24 cellular contexts compared by ENCODE assay signal in the genomic region with DNA sequence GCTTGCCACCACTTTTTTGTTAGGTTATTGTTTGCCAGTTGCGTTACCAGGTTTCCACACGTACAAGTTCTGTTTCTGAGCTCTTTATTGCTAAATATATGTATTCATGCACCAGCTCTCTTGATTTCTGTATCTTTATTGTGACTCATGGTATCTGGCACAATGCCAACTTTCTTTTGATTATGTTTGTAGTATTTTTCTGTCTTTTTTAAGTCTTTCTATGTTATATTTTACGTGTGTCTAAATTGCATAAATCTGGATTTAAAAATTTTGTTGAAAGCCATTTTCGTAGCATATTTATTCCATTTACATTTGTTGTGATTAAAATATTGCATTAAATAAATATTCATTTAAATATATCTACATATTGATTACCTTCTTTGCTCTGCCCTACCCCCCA.
DNase-seq lines count a peak whose midpoint lies in the region; ATAC-seq, FAIRE-seq and TF ChIP-seq lines count a peak whose summit lies in the region.
"Had no signal": no experiment of that assay in that cellular context is flagged by ENCODE, and none has a peak within 500 bp of the region (broad histone marks: within the 10 kb centered on the region; RNA-seq: fewer than 3 reads in every experiment).

No MANE protein-coding gene starts in this region.

- no peak overlapping the region for H3K18ac ChIP-seq in IMR-90 (ENCODE audit: low read depth, low read length)

- H2BK20ac ChIP-seq in IMR-90 (ENCODE audit: low read depth, low read length) = no peak overlapping the region

- H3K23ac ChIP-seq in IMR-90 (ENCODE audit: low read depth, low read length) = no peak overlapping the region

- peaks cover 6% of the 10 kb centered on the region for H3K36me3 ChIP-seq in A673 (ENCODE audit: insufficient read depth, low read length, poor library complexity, severe bottlenecking)
- H3K36me3 ChIP-seq in IMR-90 (ENCODE audit: control insufficient read depth, insufficient read depth, low read length) = no peaks in the 10 kb centered on the region
- no peaks in the 10 kb centered on the region for H3K36me3 ChIP-seq in GM12878 (ENCODE audit: control insufficient read depth in 2 of 2, insufficient read depth in 2 of 2, low read length in 1 of 2)
- H3K36me3 ChIP-seq: cardiac muscle cell, heart left ventricle, tibial nerve had no signal

- dilution Hi-C loops in IMR-90 (cut with HindIII; ENCODE audit: low sequenced_read_pairs, unreplicated experiment) = no loop called here

- H3K27me3 ChIP-seq in A673 (replicated peaks; ENCODE audit: insufficient read depth, low read depth, low read length, poor library complexity) = no peaks in the 10 kb centered on the region
- no peaks in the 10 kb centered on the region for H3K27me3 ChIP-seq in IMR-90 (ENCODE audit: control insufficient read depth, insufficient read depth, low read length)
- H3K27me3 ChIP-seq in GM12878 (replicated peaks in 1 of 2; ENCODE audit: control insufficient read depth in 2 of 2, insufficient read depth in 2 of 2, low read length in 1 of 2) = no peaks in the 10 kb centered on the region
- H3K27me3 ChIP-seq: cardiac muscle cell, heart left ventricle, tibial nerve had no signal

- H4K91ac ChIP-seq in IMR-90 (ENCODE audit: insufficient read depth, low read depth, low read length) = no peak overlapping the region

- peaks cover 14 to 30% of the 10 kb centered on the region in 2 experiments for H3K79me1 ChIP-seq in IMR-90 (ENCODE audit: low read depth in 1 of 2, low read length in 2 of 2)

- BruUV-seq in A673 (replicated peaks; lab: Mats Ljungman, UMichigan) (no TSS peak), IMR-90 (replicated peaks; lab: Mats Ljungman, UMichigan) (no TSS peak), GM12878 (replicated peaks; lab: Mats Ljungman, UMichigan) (no TSS peak)

- DNase-seq in A673 (ENCODE audit: low spot score) (peak; percentile 29), IMR-90 (peak; percentile 23), GM12878 (ENCODE audit: low read depth, low spot score) (no peak), fibroblast of pulmonary artery (ENCODE audit: low read depth) (peak; percentile 58), NCI-H524 (lab: John Stamatoyannopoulos, UW) (no peak), H54 (ENCODE audit: insufficient read length, low spot score) (no peak)
- no peak for DNase-seq in activated CD4-positive, alpha-beta T cell treated with anti-CD3 and anti-CD28 coated beads, Interleukin-2, amount 10 ng/mL, durations not matched to agents 7 days and 5 days
- DNase-seq: activated CD4-positive, CD25-positive, alpha-beta regulatory T cell treated with anti-CD3 and anti-CD28 coated beads, Interleukin-2, amount 50 U/mL, for 72 hours; activated naive CD8-positive, alpha-beta T cell treated with anti-CD3 and anti-CD28 coated beads for 36 hours; heart left ventricle; immature natural killer cell; NCI-H1436 treated with DMSO at 0.1 percent for 48 hours; NCI-H82; nucleus accumbens; stimulated activated naive B cell treated with anti-CD40 and anti-IgM and Interleukin-4, amounts not matched to agents 10 μg/mL and 1 μg/mL and 100 μg/mL, for 72 hours; T1000 had no signal

- no peaks in the 10 kb centered on the region for H3K27me3 Mint-ChIP-seq in activated CD4-positive, alpha-beta T cell treated with anti-CD3 and anti-CD28 coated beads, Interleukin-2, amount 10 ng/mL, durations not matched to agents 7 days and 5 days
- H3K27me3 Mint-ChIP-seq: activated naive CD8-positive, alpha-beta T cell treated with anti-CD3 and anti-CD28 coated beads for 36 hours; stimulated activated naive B cell treated with anti-CD40 and anti-IgM and Interleukin-4, amounts not matched to agents 10 μg/mL and 1 μg/mL and 100 μg/mL, for 72 hours had no signal

- peaks cover 11% of the 10 kb centered on the region; the same call in 1 of the 2 replicates for H4K20me1 ChIP-seq in IMR-90 (ENCODE audit: insufficient read depth, low read length)
- H4K20me1 ChIP-seq in GM12878 (ENCODE audit: control insufficient read depth, insufficient read depth) = no peaks in the 10 kb centered on the region

- H3K27ac ChIP-seq in A673 (ENCODE audit: low read depth, low read length, poor library complexity, severe bottlenecking) (no peak overlapping the region), IMR-90 (ENCODE audit: insufficient read depth, low read length) (no peak overlapping the region), GM12878 (ENCODE audit: control insufficient read depth, insufficient read depth) (no peak overlapping the region)
- H3K27ac ChIP-seq: cardiac muscle cell, heart left ventricle, tibial nerve had no signal

- no peak overlapping the region for H3K4me2 ChIP-seq in IMR-90 (ENCODE audit: low read depth, low read length)
- no peak overlapping the region for H3K4me2 ChIP-seq in GM12878 (ENCODE audit: control insufficient read depth, insufficient read depth)

- WGBS in IMR-90 (ENCODE audit: extremely low coverage in 2 of 2, insufficient read length in 1 of 2), 2 experiments = no CpG with 5 or more reads among the region's 4 CpGs
- WGBS in GM12878 (ENCODE audit: insufficient coverage, insufficient replicate concordance, low lambda C conversion rate, missing lambda C conversion rate) = 97% methylated on average over 4 of the region's 4 CpGs

- no peak overlapping the region for H2BK5ac ChIP-seq in IMR-90 (ENCODE audit: low read depth, low read length, poor library complexity, severe bottlenecking)

- no peak overlapping the region for H2AK9ac ChIP-seq in IMR-90 (replicated peaks; ENCODE audit: low read depth, low read length, poor library complexity)

- H2BK120ac ChIP-seq in IMR-90 (ENCODE audit: low read depth, low read length) = no peak overlapping the region

- TF ChIP-seq CTCF in A673 (conservative IDR thresholded peaks at IDR 0.05; ENCODE audit: low read depth, low read length) (no peak), IMR-90 (conservative IDR thresholded peaks at IDR 0.05; ENCODE audit: low read depth, low read length) (no peak), GM12878 (IDR thresholded peaks at IDR 0.05 in 2 of 3, conservative IDR thresholded peaks at IDR 0.05 in 1 of 3; ENCODE audit: control insufficient read depth in 2 of 3, extremely low read depth in 1 of 3, insufficient read depth in 1 of 3, low read depth in 3 of 3, low read length in 3 of 3) (no peak), fibroblast of pulmonary artery (IDR thresholded peaks at IDR 0.05; ENCODE audit: low read length, missing control alignments) (no peak)

- H3K4me3 ChIP-seq in A673 (ENCODE audit: low read depth, low read length, poor library complexity, severe bottlenecking) (no peak overlapping the region), IMR-90 (ENCODE audit: insufficient read depth, low read depth, low read length) (no peak overlapping the region), GM12878 (no peak overlapping the region), fibroblast of pulmonary artery (replicated peaks; ENCODE audit: low read depth, low read length) (no peak overlapping the region)
- H3K4me3 ChIP-seq: cardiac muscle cell, heart left ventricle, tibial nerve had no signal

- no peak overlapping the region for H3K4ac ChIP-seq in IMR-90 (ENCODE audit: low read depth, low read length)

- CTCF ChIA-PET in A673 (lab: Charles Lee) = no interaction called here
- CTCF ChIA-PET in IMR-90 (lab: Yijun Ruan, JAX) = no interaction called here
- CTCF ChIA-PET in GM12878 (lab: Yijun Ruan, JAX) = no interaction called here
- CTCF ChIA-PET in activated CD4-positive, alpha-beta T cell treated with anti-CD3 and anti-CD28 coated beads, Interleukin-2, amount 10 ng/mL, durations not matched to agents 7 days and 5 days (lab: Charles Lee) = interaction anchor here (0.7 to 1.1 kb wide), 3 partner anchors 11 to 1700 kb away, joined by 3 to 5 read pairs (median 3); no protein-coding TSS in a partner anchor

- H3K79me2 ChIP-seq in GM12878 (ENCODE audit: control insufficient read depth, insufficient read depth, low read length) = peaks cover 50% of the 10 kb centered on the region

- H3K4me3 Mint-ChIP-seq in activated CD4-positive, alpha-beta T cell treated with anti-CD3 and anti-CD28 coated beads, Interleukin-2, amount 10 ng/mL, durations not matched to agents 7 days and 5 days = no peak overlapping the region
- H3K4me3 Mint-ChIP-seq: activated naive CD8-positive, alpha-beta T cell treated with anti-CD3 and anti-CD28 coated beads for 36 hours; stimulated activated naive B cell treated with anti-CD40 and anti-IgM and Interleukin-4, amounts not matched to agents 10 μg/mL and 1 μg/mL and 100 μg/mL, for 72 hours had no signal

- TF ChIP-seq RAD21 in IMR-90 (IDR thresholded peaks at IDR 0.05; ENCODE audit: low read length) = no peak
- TF ChIP-seq RAD21 in GM12878 (IDR thresholded peaks at IDR 0.05; ENCODE audit: insufficient read depth, low read depth, low read length) = no peak

- H3K4me1 ChIP-seq in A673 (ENCODE audit: insufficient read depth, low read length, poor library complexity, severe bottlenecking) (peaks cover 3% of the 10 kb centered on the region), IMR-90 (ENCODE audit: control insufficient read depth, insufficient read depth, low read length) (peaks cover 1% of the 10 kb centered on the region; the same call in 1 of the 2 replicates), GM12878 (ENCODE audit: control insufficient read depth, insufficient read depth, low read length) (no peaks in the 10 kb centered on the region)

- H3K9me3 ChIP-seq in A673 (ENCODE audit: low read depth, low read length, poor library complexity, severe bottlenecking) (peaks cover 35% of the 10 kb centered on the region), IMR-90 (ENCODE audit: control insufficient read depth, insufficient read depth, low read length) (0 out of 2 replicates have a peak, but pooled peaks cover 4% of the 10 kb centered on the region), GM12878 (replicated peaks; ENCODE audit: control insufficient read depth, insufficient read depth, low read length) (peaks cover 16% of the 10 kb centered on the region; the same call in 2 of the 3 replicates)

- ATAC-seq in IMR-90 (ENCODE audit: low read depth) (no peak), GM12878 (no peak), GM18873 (IDR thresholded peaks at IDR 0.05; ENCODE audit: low FRiP score, unreplicated experiment) (no peak)
- ATAC-seq: esophagus mucosa; heart left ventricle; Panc1; sciatic nerve; stimulated activated naive B cell treated with anti-CD40 and anti-IgM and Interleukin-4, amounts not matched to agents 10 μg/mL and 1 μg/mL and 100 μg/mL, for 72 hours had no signal

- H2AFZ ChIP-seq in IMR-90 (replicated peaks; ENCODE audit: low read length, poor library complexity) (no peak overlapping the region), GM12878 (ENCODE audit: control insufficient read depth, low read depth, low read length) (no peak overlapping the region)

- peaks cover 11% of the 10 kb centered on the region for H3K4me1 Mint-ChIP-seq in activated CD4-positive, alpha-beta T cell treated with anti-CD3 and anti-CD28 coated beads, Interleukin-2, amount 10 ng/mL, durations not matched to agents 7 days and 5 days

- peaks cover 17% of the 10 kb centered on the region for H3K36me3 Mint-ChIP-seq in activated CD4-positive, alpha-beta T cell treated with anti-CD3 and anti-CD28 coated beads, Interleukin-2, amount 10 ng/mL, durations not matched to agents 7 days and 5 days (ENCODE audit: low read depth)

- FAIRE-seq in GM12878 (lab: Jason Lieb, UNC) = no peak
- no peak for FAIRE-seq in H54 (lab: Jason Lieb, UNC)
- FAIRE-seq: GM18507, HTR-8/SVneo had no signal

- H4K8ac ChIP-seq in IMR-90 (ENCODE audit: low read depth in 2 of 2, low read length in 2 of 2) = no peak overlapping the region

- SMC1A ChIA-PET in GM12878 (lab: Charles Lee; ENCODE audit: uncharacterized antibody, unreplicated experiment) = no interaction called here

- no peak overlapping the region for H2AK5ac ChIP-seq in IMR-90 (ENCODE audit: low read depth, low read length)

- intact Hi-C loops in A673 (cut with micrococcal nuclease; ENCODE audit: unreplicated experiment) = no loop called here
- intact Hi-C loops in IMR-90 (cut with micrococcal nuclease) = no loop called here
- intact Hi-C loops in GM12878 (cut with micrococcal nuclease; ENCODE audit: unreplicated experiment) = no loop called here

- no peak overlapping the region for H3K14ac ChIP-seq in IMR-90 (replicated peaks; ENCODE audit: low read depth, low read length)

- no peak for TF ChIP-seq EP300 in GM12878 (IDR thresholded peaks at IDR 0.05; ENCODE audit: borderline replicate concordance in 1 of 2, control insufficient read depth in 1 of 2, low read depth in 2 of 2, low read length in 2 of 2)

- no peak for TF ChIP-seq POLR2A in IMR-90 (IDR thresholded peaks at IDR 0.05; ENCODE audit: low read depth, low read length)
- no peak for TF ChIP-seq POLR2A in GM12878 (IDR thresholded peaks at IDR 0.05; ENCODE audit: low read depth, low read length)
- no peak for TF ChIP-seq POLR2A in H54 (IDR thresholded peaks at IDR 0.05; ENCODE audit: low read depth, low read length)

- H3K9me3 Mint-ChIP-seq in activated CD4-positive, alpha-beta T cell treated with anti-CD3 and anti-CD28 coated beads, Interleukin-2, amount 10 ng/mL, durations not matched to agents 7 days and 5 days = peaks cover 6% of the 10 kb centered on the region

- H3K27ac Mint-ChIP-seq in activated CD4-positive, alpha-beta T cell treated with anti-CD3 and anti-CD28 coated beads, Interleukin-2, amount 10 ng/mL, durations not matched to agents 7 days and 5 days = no peak overlapping the region
- H3K27ac Mint-ChIP-seq: activated naive CD8-positive, alpha-beta T cell treated with anti-CD3 and anti-CD28 coated beads for 36 hours; stimulated activated naive B cell treated with anti-CD40 and anti-IgM and Interleukin-4, amounts not matched to agents 10 μg/mL and 1 μg/mL and 100 μg/mL, for 72 hours had no signal

- H3K56ac ChIP-seq in IMR-90 (ENCODE audit: extremely low read depth, insufficient read depth, low read length) = no peak overlapping the region

- in situ Hi-C loops in IMR-90 (cut with MboI; ENCODE audit: low sequenced_read_pairs) = no loop called here
- in situ Hi-C loops in GM12878 (cut with MboI) = no loop called here

- H3K9ac ChIP-seq in IMR-90 (ENCODE audit: low read depth, low read length) (no peak overlapping the region), GM12878 (ENCODE audit: control insufficient read depth, insufficient read depth, low read length) (no peak overlapping the region)

- H4K5ac ChIP-seq in IMR-90 (ENCODE audit: low read depth, low read length) = no peak overlapping the region

- RAD21 ChIA-PET in GM12878 (lab: Charles Lee; ENCODE audit: unreplicated experiment) = no interaction called here

- no peak overlapping the region for H2BK15ac ChIP-seq in IMR-90 (ENCODE audit: low read depth, low read length)

- H3K9me1 ChIP-seq in IMR-90 (ENCODE audit: insufficient read depth, low read length) = no peaks in the 10 kb centered on the region

- POLR2A ChIA-PET in A673 (lab: Charles Lee; ENCODE audit: low non-redundant PET) = no interaction called here
- POLR2A ChIA-PET in IMR-90 (lab: Charles Lee; ENCODE audit: unreplicated experiment) = no interaction called here
- POLR2A ChIA-PET in GM12878 (lab: Charles Lee) = no interaction called here
- POLR2A ChIA-PET in activated CD4-positive, alpha-beta T cell treated with anti-CD3 and anti-CD28 coated beads, Interleukin-2, amount 10 ng/mL, durations not matched to agents 7 days and 5 days (lab: Charles Lee) = no interaction called here

Comparison
In these comparisons a context has a peak if more than half of its experiments do, and no peak if none do; other contexts are left out.
1. DNase-seq: peak in A673 (single experiment), IMR-90 (single experiment) and fibroblast of pulmonary artery (single experiment); none in GM12878 (single experiment), NCI-H524 (0 of 2), H54 (single experiment) and activated CD4-positive, alpha-beta T cell treated with anti-CD3 and anti-CD28 coated beads, Interleukin-2, amount 10 ng/mL, durations not matched to agents 7 days and 5 days (single experiment).